Comparison of ENCODE assay signal across 18 cellular contexts in the genomic region with DNA sequence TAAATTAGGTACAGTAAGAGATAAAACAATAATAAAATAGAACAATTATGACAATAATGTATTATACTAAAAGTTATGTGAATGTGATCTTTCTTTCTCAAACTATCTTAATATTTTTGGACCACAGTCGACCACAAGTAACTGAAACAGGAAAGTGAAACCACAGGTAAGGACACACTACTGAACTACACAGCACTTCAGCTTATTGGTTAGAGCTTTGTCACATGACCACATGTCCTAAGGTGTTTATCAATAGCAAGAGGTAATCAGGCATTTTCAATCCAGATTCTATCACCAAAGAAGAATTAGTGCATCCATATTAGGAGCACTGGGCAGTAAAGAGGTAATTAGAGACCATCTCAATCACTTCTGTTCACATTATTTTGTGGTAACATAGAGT.
A peak's percentile ranks its signal among the peaks of the same experiment; 100 is the strongest.
DNase-seq lines count a peak whose midpoint lies in the region; ATAC-seq and TF ChIP-seq lines count a peak whose summit lies in the region.
"Had no signal": no experiment of that assay in that cellular context is flagged by ENCODE, and none has a peak within 500 bp of the region (broad histone marks: within the 10 kb centered on the region; RNA-seq: fewer than 3 reads in every experiment).

No MANE protein-coding gene starts in this region.

- no peak overlapping the region for H3K4me3 Mint-ChIP-seq in immature natural killer cell

- intact Hi-C loops in esophagus muscularis mucosa (cut with DNase I): no loop called here

- peaks cover 0 to 3% (median 0%) of the 10 kb centered on the region in 6 donors for H3K9me3 Mint-ChIP-seq in immature natural killer cell

- no peaks in the 10 kb centered on the region for H3K9me3 ChIP-seq in BLaER1 treated with 17β-estradiol and CSF1 and Interleukin-3, amounts not matched to agents 10 nM and 100 nM (replicated peaks in 1 of 11)
- no peaks in the 10 kb centered on the region for H3K9me3 ChIP-seq in esophagus muscularis mucosa
- H3K9me3 ChIP-seq: A549, HAP-1 had no signal

- H3K27ac ChIP-seq in BLaER1 treated with 17β-estradiol and CSF1 and Interleukin-3, amounts not matched to agents 10 nM and 100 nM: peak overlapping the region in 7 of 11 experiments; percentile 50 to 90 (median 81); a peak in 14 of 22 replicates
- no peak overlapping the region for H3K27ac ChIP-seq in esophagus muscularis mucosa (replicated peaks in 1 of 4)
- H3K27ac ChIP-seq: A549, SJSA1 had no signal

- peak; percentile 11 for DNase-seq in GM12865 (ENCODE audit: low read depth)
- DNase-seq in HT1080 (ENCODE audit: low read depth): peak; percentile 31
- DNase-seq in RPMI8226: peak; percentile 28
- DNase-seq in immature natural killer cell: no peak
- no peak for DNase-seq in esophagus muscularis mucosa (ENCODE audit: extremely low spot score)
- no peak for DNase-seq in middle frontal gyrus (ENCODE audit: extremely low spot score, low spot score)
- DNase-seq: DMS79, KBM-7, NCI-H1092 treated with DMSO at 0.1 percent for 48 hours, NCI-H1694 treated with DMSO at 0.1 percent for 48 hours, NCI-H2107, NCI-H69, T-helper 9 cell had no signal

- H3K27ac Mint-ChIP-seq in immature natural killer cell: no peak overlapping the region

- H3K27me3 ChIP-seq in BLaER1 treated with 17β-estradiol and CSF1 and Interleukin-3, amounts not matched to agents 10 nM and 100 nM: no peaks in the 10 kb centered on the region
- no peaks in the 10 kb centered on the region for H3K27me3 ChIP-seq in esophagus muscularis mucosa
- H3K27me3 ChIP-seq: SJSA1 had no signal

- no peak for TF ChIP-seq POLR2A in esophagus muscularis mucosa (IDR thresholded peaks at IDR 0.05; ENCODE audit: low read depth)

- peak overlapping the region in 4 of 11 experiments; percentile 34 to 63 (median 56); a peak in 5 of 22 replicates for H3K9ac ChIP-seq in BLaER1 treated with 17β-estradiol and CSF1 and Interleukin-3, amounts not matched to agents 10 nM and 100 nM

- H3K36me3 Mint-ChIP-seq in immature natural killer cell: no peaks in the 10 kb centered on the region

- H3K4me1 Mint-ChIP-seq in immature natural killer cell: peaks cover 11 to 15% of the 10 kb centered on the region in 2 donors

- H3K4me3 ChIP-seq in BLaER1 treated with 17β-estradiol and CSF1 and Interleukin-3, amounts not matched to agents 10 nM and 100 nM: no peak overlapping the region
- H3K4me3 ChIP-seq in GM12865 (ENCODE audit: low read depth, low read length) (no peak overlapping the region), esophagus muscularis mucosa (no peak overlapping the region)
- H3K4me3 ChIP-seq: A549, HAP-1, SJSA1 had no signal

- peaks cover 6 to 40% (median 15%) of the 10 kb centered on the region in 10 experiments; a peak in 15 of 20 replicates for H3K4me1 ChIP-seq in BLaER1 treated with 17β-estradiol and CSF1 and Interleukin-3, amounts not matched to agents 10 nM and 100 nM
- H3K4me1 ChIP-seq in esophagus muscularis mucosa: no peaks in the 10 kb centered on the region
- H3K4me1 ChIP-seq: HAP-1, SJSA1 had no signal

- no peak for TF ChIP-seq EP300 in esophagus muscularis mucosa (IDR thresholded peaks at IDR 0.05)

- ATAC-seq in GM18502 (IDR thresholded peaks at IDR 0.05; ENCODE audit: poor library complexity, unreplicated experiment): no peak

- H3K4me2 ChIP-seq in BLaER1 treated with 17β-estradiol and CSF1 and Interleukin-3, amounts not matched to agents 10 nM and 100 nM: peak overlapping the region in 8 of 11 experiments; percentile 5 to 81 (median 60); a peak in 13 of 22 replicates
- H3K4me2 ChIP-seq: A549 had no signal

- H4K20me1 ChIP-seq in BLaER1 treated with 17β-estradiol and CSF1 and Interleukin-3, amounts not matched to agents 10 nM and 100 nM: no peaks in the 10 kb centered on the region

- H3K27me3 Mint-ChIP-seq in immature natural killer cell (ENCODE audit: low read depth in 3 of 3): peaks cover 0 to 1% (median 0%) of the 10 kb centered on the region in 3 donors

- 53% methylated on average over 1 of the region's 1 CpG for WGBS in esophagus muscularis mucosa

- H3K36me3 ChIP-seq in BLaER1 treated with 17β-estradiol and CSF1 and Interleukin-3, amounts not matched to agents 10 nM and 100 nM: no peaks in the 10 kb centered on the region
- H3K36me3 ChIP-seq in esophagus muscularis mucosa: no peaks in the 10 kb centered on the region
- H3K36me3 ChIP-seq: HAP-1, SJSA1 had no signal

- TF ChIP-seq CTCF in GM12865 (IDR thresholded peaks at IDR 0.05; ENCODE audit: insufficient read depth, low read depth, low read length, missing control alignments): no peak
- no peak for TF ChIP-seq CTCF in esophagus muscularis mucosa (IDR thresholded peaks at IDR 0.05)

Comparison
In these comparisons a context has a peak if more than half of its experiments do, and no peak if none do; other contexts are left out.
1. H3K27ac ChIP-seq: peak in BLaER1 treated with 17β-estradiol and CSF1 and Interleukin-3, amounts not matched to agents 10 nM and 100 nM (7 of 11); none in esophagus muscularis mucosa (0 of 4).
2. DNase-seq: peak in GM12865 (single experiment), HT1080 (single experiment) and RPMI8226 (single experiment); none in immature natural killer cell (0 of 3), esophagus muscularis mucosa (single experiment) and middle frontal gyrus (single experiment).